14 cellular contexts compared by ENCODE assay signal in the genomic region with DNA sequence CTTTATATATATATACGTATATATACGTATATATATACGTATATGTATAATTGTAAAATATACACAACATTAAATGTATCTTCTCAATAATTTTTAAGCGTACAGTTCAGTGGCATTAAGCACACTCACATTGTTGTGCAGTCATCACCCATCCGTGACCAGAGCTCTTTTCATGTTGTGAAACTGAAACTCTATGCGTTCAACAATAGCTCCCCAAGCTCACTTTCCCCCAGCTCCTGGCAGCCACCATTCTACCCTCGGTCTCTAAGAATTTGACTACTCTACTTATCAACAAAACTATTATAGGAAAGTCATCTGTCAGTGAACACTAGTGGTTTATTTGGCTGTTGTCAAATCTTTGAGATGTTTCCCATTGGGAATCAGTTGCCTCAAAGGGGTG.
DNase-seq lines count a peak whose midpoint lies in the region; ATAC-seq, FAIRE-seq and TF ChIP-seq lines count a peak whose summit lies in the region.
"Had no signal": no experiment of that assay in that cellular context is flagged by ENCODE, and none has a peak within 500 bp of the region (broad histone marks: within the 10 kb centered on the region; RNA-seq: fewer than 3 reads in every experiment).

No MANE protein-coding gene starts in this region.

- POLR2A ChIA-PET in GM12878 (lab: Charles Lee), result no interaction called here

- DNase-seq in GM12878 (ENCODE audit: low read depth, low spot score), result peak; percentile 8
- DNase-seq in activated T-cell treated with anti-CD3 and anti-CD28 coated beads, Interleukin-2, amount 50 U/mL, for 48 hours, result no peak
- no peak for DNase-seq in heart right ventricle
- DNase-seq in cerebellar cortex (ENCODE audit: low spot score), result no peak
- DNase-seq: activated B cell treated with CpG ODN at 0.5 μM for 24 hours; activated T-cell treated with anti-CD3 and anti-CD28 coated beads for 4 hours; aorta; CD4-positive, alpha-beta memory T cell; NCI-H1436 had no signal

- ATAC-seq in GM18870 (IDR thresholded peaks at IDR 0.05; ENCODE audit: unreplicated experiment) (peak; percentile 47), GM21447 (IDR thresholded peaks at IDR 0.05; ENCODE audit: unreplicated experiment) (peak; percentile 71), HG03135 (IDR thresholded peaks at IDR 0.05; ENCODE audit: unreplicated experiment) (peak; percentile 82), GM12878 (peak; percentile 82), heart right ventricle (no peak)
- ATAC-seq: GM23338, SK-N-SH treated with all-trans-retinoic acid at 6 μM for 48 hours had no signal

- H3K9ac ChIP-seq in GM12878 (ENCODE audit: control insufficient read depth, insufficient read depth, low read length), result no peak overlapping the region

- SMC1A ChIA-PET in GM12878 (lab: Charles Lee; ENCODE audit: uncharacterized antibody, unreplicated experiment), result no interaction called here

- no peaks in the 10 kb centered on the region for H3K27me3 ChIP-seq in GM12878 (replicated peaks in 1 of 2; ENCODE audit: control insufficient read depth in 2 of 2, insufficient read depth in 2 of 2, low read length in 1 of 2)
- no peaks in the 10 kb centered on the region for H3K27me3 ChIP-seq in heart right ventricle

- CTCF ChIA-PET in GM12878 (lab: Yijun Ruan, JAX), result no interaction called here

- H3K79me2 ChIP-seq in GM12878 (ENCODE audit: control insufficient read depth, insufficient read depth, low read length), result no peaks in the 10 kb centered on the region

- no peak for TF ChIP-seq EP300 in GM12878 (IDR thresholded peaks at IDR 0.05; ENCODE audit: borderline replicate concordance in 1 of 2, control insufficient read depth in 1 of 2, low read depth in 2 of 2, low read length in 2 of 2)

- in situ Hi-C loops in GM12878 (cut with MboI), result no loop called here

- TF ChIP-seq RAD21 in GM12878 (IDR thresholded peaks at IDR 0.05; ENCODE audit: insufficient read depth, low read depth, low read length), result no peak

- H2AFZ ChIP-seq in GM12878 (ENCODE audit: control insufficient read depth, low read depth, low read length), result no peak overlapping the region
- H2AFZ ChIP-seq: GM23338 had no signal

- TF ChIP-seq CTCF in GM12878 (IDR thresholded peaks at IDR 0.05 in 2 of 3, conservative IDR thresholded peaks at IDR 0.05 in 1 of 3; ENCODE audit: control insufficient read depth in 2 of 3, extremely low read depth in 1 of 3, insufficient read depth in 1 of 3, low read depth in 3 of 3, low read length in 3 of 3) (no peak), heart right ventricle (IDR thresholded peaks at IDR 0.05) (no peak)

- WGBS in GM12878 (ENCODE audit: insufficient coverage, insufficient replicate concordance, low lambda C conversion rate, missing lambda C conversion rate), result 18% methylated on average over 7 of the region's 7 CpGs
- WGBS in heart right ventricle, 2 donors, result 57 to 65% methylated on average over 7 of the region's 7 CpGs

- H3K36me3 ChIP-seq in GM12878 (ENCODE audit: control insufficient read depth in 2 of 2, insufficient read depth in 2 of 2, low read length in 1 of 2) (no peaks in the 10 kb centered on the region), heart right ventricle (no peaks in the 10 kb centered on the region)

- no peaks in the 10 kb centered on the region for H4K20me1 ChIP-seq in GM12878 (ENCODE audit: control insufficient read depth, insufficient read depth)

- RAD21 ChIA-PET in GM12878 (lab: Charles Lee; ENCODE audit: unreplicated experiment), result no interaction called here

- H3K4me1 ChIP-seq in GM12878 (ENCODE audit: control insufficient read depth, insufficient read depth, low read length), result no peaks in the 10 kb centered on the region
- no peaks in the 10 kb centered on the region for H3K4me1 ChIP-seq in heart right ventricle

- intact Hi-C loops in GM12878 (cut with micrococcal nuclease; ENCODE audit: unreplicated experiment) (no loop called here), heart right ventricle (cut with DNase I) (no loop called here)

- BruUV-seq in GM12878 (replicated peaks; lab: Mats Ljungman, UMichigan), result no TSS peak

- H3K27ac ChIP-seq in GM12878 (ENCODE audit: control insufficient read depth, insufficient read depth) (no peak overlapping the region), heart right ventricle (no peak overlapping the region)

- no peaks in the 10 kb centered on the region for H3K9me3 ChIP-seq in GM12878 (replicated peaks; ENCODE audit: control insufficient read depth, insufficient read depth, low read length)
- no peaks in the 10 kb centered on the region for H3K9me3 ChIP-seq in heart right ventricle

- H3K4me3 ChIP-seq in GM12878 (no peak overlapping the region), heart right ventricle (no peak overlapping the region)
- H3K4me3 ChIP-seq: GM23338 had no signal

- H3K4me2 ChIP-seq in GM12878 (ENCODE audit: control insufficient read depth, insufficient read depth), result no peak overlapping the region
- H3K4me2 ChIP-seq: GM23338 had no signal

- FAIRE-seq in GM12878 (lab: Jason Lieb, UNC), result peak; percentile 31

- no peak for TF ChIP-seq POLR2A in GM12878 (IDR thresholded peaks at IDR 0.05; ENCODE audit: low read depth, low read length)

TF ChIP-seq in GM12878, 131 proteins besides CTCF, POLR2A, EP300 and RAD21:
- TF ChIP-seq JUNB (IDR thresholded peaks at IDR 0.05), result no peak
- peak; percentile 66; the same call in 1 of the 2 replicates for TF ChIP-seq PAX5 (IDR thresholded peaks at IDR 0.05; ENCODE audit: borderline replicate concordance, low read depth, low read length)
- TF ChIP-seq TCF7 (IDR thresholded peaks at IDR 0.05; ENCODE audit: borderline replicate concordance), result 0 out of 2 replicates have a peak, but pooled peaks have one; percentile 30

Comparison
In these comparisons a context has a peak if more than half of its experiments do, and no peak if none do; other contexts are left out.
1. ATAC-seq: peak in GM18870 (single experiment), GM21447 (single experiment), HG03135 (single experiment) and GM12878 (single experiment); none in heart right ventricle (0 of 8).